1 cellular context compared by ENCODE assay signal in the genomic region with DNA sequence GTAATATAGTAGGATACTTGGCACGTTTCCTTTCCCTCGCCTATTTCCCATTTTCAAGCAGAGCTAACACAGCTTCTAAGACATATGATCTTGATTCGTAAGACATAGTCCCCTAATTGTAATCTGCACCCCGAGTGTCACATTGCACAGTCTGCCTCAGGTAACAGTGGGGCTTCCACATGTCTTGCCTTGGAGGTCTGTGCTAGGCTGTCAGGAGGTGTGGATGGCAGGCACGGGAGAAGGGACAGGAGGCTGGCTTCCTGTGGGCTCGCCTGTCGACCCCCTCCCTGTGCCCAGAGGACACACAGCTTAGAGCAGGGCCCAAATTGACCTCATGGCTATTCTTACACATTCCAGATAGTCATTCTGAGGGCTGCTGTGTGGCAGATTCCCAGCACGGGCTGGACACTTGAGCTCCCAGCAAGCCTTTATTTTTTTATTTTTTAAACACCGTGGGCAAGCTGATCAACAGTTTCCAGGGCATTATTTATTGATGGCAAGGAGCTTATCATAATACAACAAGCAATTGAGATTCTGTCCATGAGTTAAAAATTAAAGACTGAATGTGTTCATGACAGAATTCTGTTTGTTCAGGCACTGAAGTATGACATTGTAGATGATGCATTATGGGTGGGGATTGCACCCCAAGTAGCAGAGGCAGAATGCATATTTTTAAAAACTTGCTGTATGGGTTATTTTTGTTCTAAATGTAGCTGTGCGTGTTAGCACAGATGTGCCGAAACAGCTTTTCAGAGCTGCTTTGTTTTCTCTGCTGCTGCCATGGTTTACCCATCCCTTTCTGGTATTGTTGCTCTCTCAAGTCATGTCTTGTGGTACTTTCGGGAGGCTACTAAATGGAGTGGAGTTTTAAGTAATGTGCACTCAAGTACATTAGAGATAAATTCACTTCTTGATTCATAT.
TF ChIP-seq lines count a peak whose summit lies in the region.

No MANE protein-coding gene starts in this region.

TF ChIP-seq in IMR-90, 13 proteins besides CTCF, POLR2A, EP300 and RAD21 (continued from another document):
- TF ChIP-seq NFE2L2 (IDR thresholded peaks at IDR 0.05; ENCODE audit: low read depth, low read length): no peak
- no peak for TF ChIP-seq MXI1 (IDR thresholded peaks at IDR 0.05; ENCODE audit: borderline replicate concordance, low read depth, low read length)
- no peak for TF ChIP-seq CEBPB (IDR thresholded peaks at IDR 0.05; ENCODE audit: low read depth, low read length)
- no peak for TF ChIP-seq SMC3 (IDR thresholded peaks at IDR 0.05; ENCODE audit: low read depth, low read length)
- TF ChIP-seq, protein P1, sequence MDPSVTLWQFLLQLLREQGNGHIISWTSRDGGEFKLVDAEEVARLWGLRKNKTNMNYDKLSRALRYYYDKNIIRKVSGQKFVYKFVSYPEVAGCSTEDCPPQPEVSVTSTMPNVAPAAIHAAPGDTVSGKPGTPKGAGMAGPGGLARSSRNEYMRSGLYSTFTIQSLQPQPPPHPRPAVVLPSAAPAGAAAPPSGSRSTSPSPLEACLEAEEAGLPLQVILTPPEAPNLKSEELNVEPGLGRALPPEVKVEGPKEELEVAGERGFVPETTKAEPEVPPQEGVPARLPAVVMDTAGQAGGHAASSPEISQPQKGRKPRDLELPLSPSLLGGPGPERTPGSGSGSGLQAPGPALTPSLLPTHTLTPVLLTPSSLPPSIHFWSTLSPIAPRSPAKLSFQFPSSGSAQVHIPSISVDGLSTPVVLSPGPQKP (IDR thresholded peaks at IDR 0.05; ENCODE audit: borderline replicate concordance, low read depth, low read length): no peak
- no peak for TF ChIP-seq RCOR1 (IDR thresholded peaks at IDR 0.05; ENCODE audit: insufficient replicate concordance, low read length)
- TF ChIP-seq BHLHE40 (IDR thresholded peaks at IDR 0.05; ENCODE audit: low read depth, low read length): no peak
TF ChIP-seq in IMR-90: peak in this region for 0.
